17 cellular contexts compared by ENCODE assay signal in genomic region chr6:110295451-110296145, GRCh38.
A peak's percentile ranks its signal among the peaks of the same experiment; 100 is the strongest.
DNase-seq lines count a peak whose midpoint lies in the region; ATAC-seq and TF ChIP-seq lines count a peak whose summit lies in the region.
"Had no signal": no experiment of that assay in that cellular context is flagged by ENCODE, and none has a peak within 500 bp of the region (broad histone marks: within the 10 kb centered on the region; RNA-seq: fewer than 3 reads in every experiment).

No MANE protein-coding gene starts in this region.

- H3K9me3 Mint-ChIP-seq in activated T-cell treated with anti-CD3 and anti-CD28 coated beads, Interleukin-2, amount 50 U/mL, for 4 hours = peaks cover 5% of the 10 kb centered on the region
- H3K9me3 Mint-ChIP-seq in immature natural killer cell = peaks cover 0 to 2% (median 0%) of the 10 kb centered on the region in 6 donors

- H3K27me3 ChIP-seq in WERI-Rb-1 (ENCODE audit: insufficient read depth, low read depth, severe bottlenecking) = no peaks in the 10 kb centered on the region

- DNase-seq in activated T-cell treated with anti-CD3 and anti-CD28 coated beads, Interleukin-2, amount 50 U/mL, for 4 hours = no peak
- DNase-seq in activated T-cell treated with anti-CD3 and anti-CD28 coated beads, Interleukin-2, amount 50 U/mL, for 1 hour = no peak
- DNase-seq in WERI-Rb-1 (no peak), immature natural killer cell (peak in 2 of 3 donors; percentile 17 to 19), anterior cingulate cortex (lab: John Stamatoyannopoulos, UW) (no peak)
- DNase-seq: Caco-2; effector CD8-positive, alpha-beta T cell; hypothalamus; NCI-H226; small intestine; stimulated activated naive B cell treated with anti-CD40 and anti-IgM and Interleukin-4, amounts not matched to agents 10 μg/mL and 1 μg/mL and 100 μg/mL, for 72 hours had no signal

- peak overlapping the region; percentile 37; the same call in 1 of the 2 replicates for H3K27ac ChIP-seq in WERI-Rb-1
- H3K27ac ChIP-seq: SJSA1 had no signal

- no peak overlapping the region for H3K4me3 Mint-ChIP-seq in activated T-cell treated with anti-CD3 and anti-CD28 coated beads, Interleukin-2, amount 50 U/mL, for 4 hours
- peak overlapping the region; percentile 78 to 86 (median 83) for H3K4me3 Mint-ChIP-seq in immature natural killer cell
- H3K4me3 Mint-ChIP-seq: IgD-negative memory B cell; stimulated activated naive B cell treated with anti-CD40 and anti-IgM and Interleukin-4, amounts not matched to agents 10 μg/mL and 1 μg/mL and 100 μg/mL, for 72 hours had no signal

- H3K36me3 ChIP-seq in WERI-Rb-1 = no peaks in the 10 kb centered on the region
- H3K36me3 ChIP-seq: SJSA1 had no signal

- H3K4me1 Mint-ChIP-seq in activated T-cell treated with anti-CD3 and anti-CD28 coated beads, Interleukin-2, amount 50 U/mL, for 4 hours (ENCODE audit: low read depth) = peaks cover 8% of the 10 kb centered on the region
- peaks cover 52 to 57% of the 10 kb centered on the region in 2 donors for H3K4me1 Mint-ChIP-seq in immature natural killer cell
- H3K4me1 Mint-ChIP-seq: stimulated activated naive B cell treated with anti-CD40 and anti-IgM and Interleukin-4, amounts not matched to agents 10 μg/mL and 1 μg/mL and 100 μg/mL, for 72 hours had no signal

- H3K27me3 Mint-ChIP-seq in activated T-cell treated with anti-CD3 and anti-CD28 coated beads, Interleukin-2, amount 50 U/mL, for 4 hours (ENCODE audit: low read depth) = peaks cover 19% of the 10 kb centered on the region
- peaks cover 2 to 5% (median 2%) of the 10 kb centered on the region in 3 donors for H3K27me3 Mint-ChIP-seq in immature natural killer cell (ENCODE audit: low read depth in 3 of 3)

- no peaks in the 10 kb centered on the region for H3K36me3 Mint-ChIP-seq in activated T-cell treated with anti-CD3 and anti-CD28 coated beads, Interleukin-2, amount 50 U/mL, for 4 hours (ENCODE audit: insufficient read depth)
- peaks cover 0 to 4% (median 0%) of the 10 kb centered on the region in 3 donors for H3K36me3 Mint-ChIP-seq in immature natural killer cell
- H3K36me3 Mint-ChIP-seq: activated naive CD4-positive, alpha-beta T cell treated with anti-CD3 and anti-CD28 coated beads, Interleukin-2, amount 50 U/mL, for 72 hours; IgD-negative memory B cell; stimulated activated naive B cell treated with anti-CD40 and anti-IgM and Interleukin-4, amounts not matched to agents 10 μg/mL and 1 μg/mL and 100 μg/mL, for 72 hours had no signal

- H3K4me3 ChIP-seq in WERI-Rb-1 (ENCODE audit: low read depth, low read length) = no peak overlapping the region

- peak overlapping the region; percentile 77 to 95 (median 86) for H3K27ac Mint-ChIP-seq in immature natural killer cell
- H3K27ac Mint-ChIP-seq: activated naive CD4-positive, alpha-beta T cell treated with anti-CD3 and anti-CD28 coated beads, Interleukin-2, amount 50 U/mL, for 72 hours; IgD-negative memory B cell; stimulated activated naive B cell treated with anti-CD40 and anti-IgM and Interleukin-4, amounts not matched to agents 10 μg/mL and 1 μg/mL and 100 μg/mL, for 72 hours had no signal

- peak; percentile 73 to 84 for ATAC-seq in activated T-cell treated with anti-CD3 and anti-CD28 coated beads, Interleukin-2, amount 50 U/mL, for 4 hours
- ATAC-seq in GM18511 (IDR thresholded peaks at IDR 0.05; ENCODE audit: unreplicated experiment) = no peak
- ATAC-seq in GM21825 (IDR thresholded peaks at IDR 0.05; ENCODE audit: unreplicated experiment) = no peak
- no peak for ATAC-seq in HG03280 (IDR thresholded peaks at IDR 0.05; ENCODE audit: unreplicated experiment)
- ATAC-seq: activated naive CD4-positive, alpha-beta T cell treated with anti-CD3 and anti-CD28 coated beads, Interleukin-2, amount 50 U/mL, for 72 hours; stimulated activated naive B cell treated with anti-CD40 and anti-IgM and Interleukin-4, amounts not matched to agents 10 μg/mL and 1 μg/mL and 100 μg/mL, for 72 hours had no signal

- no peak for TF ChIP-seq CTCF in WERI-Rb-1 (IDR thresholded peaks at IDR 0.05; ENCODE audit: low read depth, low read length)

- no peaks in the 10 kb centered on the region for H3K9me3 ChIP-seq in WERI-Rb-1 (ENCODE audit: severe bottlenecking)
- H3K9me3 ChIP-seq: Caco-2, SJSA1 had no signal

Comparison
In these comparisons a context has a peak if more than half of its experiments do, and no peak if none do; other contexts are left out.
1. ATAC-seq: peak in activated T-cell treated with anti-CD3 and anti-CD28 coated beads, Interleukin-2, amount 50 U/mL, for 4 hours (2 of 2); none in GM18511 (single experiment), GM21825 (single experiment) and HG03280 (single experiment).
2. DNase-seq: peak in immature natural killer cell (2 of 3); none in activated T-cell treated with anti-CD3 and anti-CD28 coated beads, Interleukin-2, amount 50 U/mL, for 4 hours (single experiment), activated T-cell treated with anti-CD3 and anti-CD28 coated beads, Interleukin-2, amount 50 U/mL, for 1 hour (single experiment), WERI-Rb-1 (single experiment) and anterior cingulate cortex (0 of 58).